Comparison of ENCODE assay signal across 1 cellular context in the genomic region with DNA sequence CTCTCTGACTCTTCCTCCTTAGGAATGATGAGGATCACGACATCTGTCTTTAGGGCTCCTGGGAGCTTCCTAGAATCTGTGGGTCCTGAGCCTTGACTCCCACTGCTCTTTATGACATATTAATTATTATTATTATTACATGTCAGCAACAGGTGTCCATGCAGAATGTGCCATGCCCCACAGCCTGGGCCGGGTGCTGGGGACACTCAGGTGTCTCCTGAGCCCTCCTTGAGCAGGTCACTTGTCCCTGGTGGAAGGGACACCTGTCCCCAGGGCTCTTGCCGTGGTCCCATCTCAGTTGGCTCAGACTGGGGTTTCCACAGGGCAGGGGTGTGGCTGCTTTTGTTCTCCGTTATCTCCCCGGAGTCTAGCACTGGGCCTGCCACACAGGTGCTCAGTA.
TF ChIP-seq lines count a peak whose summit lies in the region.

No MANE protein-coding gene starts in this region.

TF ChIP-seq in IMR-90, 13 proteins besides CTCF, POLR2A, EP300 and RAD21:
- TF ChIP-seq MXI1 (IDR thresholded peaks at IDR 0.05; ENCODE audit: borderline replicate concordance, low read depth, low read length): no peak
- no peak for TF ChIP-seq RFX5 (IDR thresholded peaks at IDR 0.05; ENCODE audit: low read depth, low read length)
- TF ChIP-seq, protein P1, sequence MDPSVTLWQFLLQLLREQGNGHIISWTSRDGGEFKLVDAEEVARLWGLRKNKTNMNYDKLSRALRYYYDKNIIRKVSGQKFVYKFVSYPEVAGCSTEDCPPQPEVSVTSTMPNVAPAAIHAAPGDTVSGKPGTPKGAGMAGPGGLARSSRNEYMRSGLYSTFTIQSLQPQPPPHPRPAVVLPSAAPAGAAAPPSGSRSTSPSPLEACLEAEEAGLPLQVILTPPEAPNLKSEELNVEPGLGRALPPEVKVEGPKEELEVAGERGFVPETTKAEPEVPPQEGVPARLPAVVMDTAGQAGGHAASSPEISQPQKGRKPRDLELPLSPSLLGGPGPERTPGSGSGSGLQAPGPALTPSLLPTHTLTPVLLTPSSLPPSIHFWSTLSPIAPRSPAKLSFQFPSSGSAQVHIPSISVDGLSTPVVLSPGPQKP (IDR thresholded peaks at IDR 0.05; ENCODE audit: borderline replicate concordance, low read depth, low read length): no peak
- no peak for TF ChIP-seq MAZ (IDR thresholded peaks at IDR 0.05; ENCODE audit: borderline replicate concordance, low read depth, low read length)
- TF ChIP-seq NFE2L2 (IDR thresholded peaks at IDR 0.05; ENCODE audit: low read depth, low read length): no peak
- TF ChIP-seq, protein P2, sequence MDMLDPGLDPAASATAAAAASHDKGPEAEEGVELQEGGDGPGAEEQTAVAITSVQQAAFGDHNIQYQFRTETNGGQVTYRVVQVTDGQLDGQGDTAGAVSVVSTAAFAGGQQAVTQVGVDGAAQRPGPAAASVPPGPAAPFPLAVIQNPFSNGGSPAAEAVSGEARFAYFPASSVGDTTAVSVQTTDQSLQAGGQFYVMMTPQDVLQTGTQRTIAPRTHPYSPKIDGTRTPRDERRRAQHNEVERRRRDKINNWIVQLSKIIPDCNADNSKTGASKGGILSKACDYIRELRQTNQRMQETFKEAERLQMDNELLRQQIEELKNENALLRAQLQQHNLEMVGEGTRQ (IDR thresholded peaks at IDR 0.05; ENCODE audit: low read depth, low read length): no peak
- TF ChIP-seq FOS (IDR thresholded peaks at IDR 0.05; ENCODE audit: low read depth, low read length): no peak
- TF ChIP-seq BHLHE40 (IDR thresholded peaks at IDR 0.05; ENCODE audit: low read depth, low read length): no peak
- TF ChIP-seq SMC3 (IDR thresholded peaks at IDR 0.05; ENCODE audit: low read depth, low read length): no peak
